In the genomic region with DNA sequence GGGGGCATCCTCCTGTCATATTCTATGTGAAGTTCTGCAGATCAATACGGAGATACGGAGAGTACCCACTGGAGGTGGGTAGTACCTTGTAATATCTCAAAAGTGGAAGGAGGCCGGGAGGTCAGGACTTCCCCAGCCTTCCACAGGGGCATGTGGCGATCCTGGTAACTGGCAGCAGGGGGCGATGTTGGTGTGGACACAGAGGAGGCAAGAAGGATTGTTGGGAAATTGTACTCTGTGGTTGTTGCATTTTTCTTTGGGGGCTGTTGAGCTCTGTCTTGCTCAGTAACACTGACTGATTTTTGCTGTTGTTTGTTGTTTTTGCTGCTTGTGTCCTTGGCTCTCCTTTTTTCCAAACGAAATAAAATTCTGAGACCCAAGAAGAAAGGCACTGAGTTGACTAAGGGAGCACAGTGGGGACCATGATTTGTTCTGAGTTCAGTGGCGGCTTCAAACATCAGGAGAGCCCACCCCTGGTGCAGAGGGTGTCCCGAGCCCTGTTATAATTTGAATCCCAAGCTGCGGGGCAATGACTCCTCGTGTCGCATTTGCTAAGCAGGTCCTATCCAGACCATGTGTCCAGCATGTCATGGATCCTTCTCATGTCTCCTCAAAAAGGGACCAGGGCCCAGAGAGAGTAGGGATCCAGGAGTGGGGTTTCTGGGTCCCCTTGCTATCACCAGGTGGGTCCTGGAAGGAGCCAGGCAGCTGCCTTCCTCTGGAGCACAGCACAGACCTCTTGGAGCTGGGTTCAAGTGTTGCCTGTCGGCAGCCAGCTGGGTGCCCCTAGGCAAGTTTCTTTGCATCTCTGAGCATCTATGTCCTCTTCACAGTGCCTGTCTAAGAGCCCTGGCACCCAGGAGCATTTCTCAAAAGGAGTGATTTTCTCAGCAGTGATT, we compare ENCODE assay signal across 8 cellular contexts. TPM values are rescaled to one million over a fixed set of nuclear protein-coding genes. Genes with fewer than 3 reads are reported as not detected.
DNase-seq lines count a peak whose midpoint lies in the region; ATAC-seq, FAIRE-seq and TF ChIP-seq lines count a peak whose summit lies in the region.

No MANE protein-coding gene starts in this region.

- no peak overlapping the region for H2BK5ac ChIP-seq in H1 (ENCODE audit: low read depth, low read length)

- H3K79me1 ChIP-seq in H1 (ENCODE audit: low read depth, low read length) = no peaks in the 10 kb centered on the region

- H4K5ac ChIP-seq in H1 (ENCODE audit: insufficient read length, low read depth, low read length) = no peak overlapping the region

- no peak overlapping the region for H3K56ac ChIP-seq in H1 (replicated peaks; ENCODE audit: insufficient read length, low read depth, low read length)

- no peak overlapping the region for H3K23ac ChIP-seq in H1 (ENCODE audit: insufficient read length)

- no peak overlapping the region for H3K4me3 Mint-ChIP-seq in activated CD4-positive, alpha-beta memory T cell treated with anti-CD3 and anti-CD28 coated beads, Interleukin-2, amount 10 ng/mL, durations not matched to agents 7 days and 5 days
- no peak overlapping the region for H3K4me3 Mint-ChIP-seq in naive B cell

- FAIRE-seq in H1 (lab: Jason Lieb, UNC) = peak; percentile 87

- no peaks in the 10 kb centered on the region for H3K79me2 ChIP-seq in H1 (ENCODE audit: control insufficient read depth in 1 of 2, insufficient read depth in 2 of 2, low read length in 2 of 2)

- peak overlapping the region; percentile 61; the same call in 1 of the 2 replicates for H2BK15ac ChIP-seq in H1 (ENCODE audit: low read length)

- H2BK20ac ChIP-seq in H1 (ENCODE audit: low read length) = peak overlapping the region; percentile 72; the same call in 1 of the 2 replicates

- H3K4me3 ChIP-seq in H1 (ENCODE audit: extremely low read depth in 1 of 4, insufficient read depth in 2 of 4, low read depth in 3 of 4, low read length in 4 of 4) = no peak overlapping the region

- H3K18ac ChIP-seq in H1 (ENCODE audit: extremely low read depth, low read length) = peak overlapping the region; percentile 19

- no peak overlapping the region for H3K27ac ChIP-seq in H1 (ENCODE audit: low read depth, low read length)

- H4K8ac ChIP-seq in H1 (ENCODE audit: extremely low read depth, insufficient read depth, low read length) = no peak overlapping the region

- DNase-seq in NCI-H187 (lab: John Stamatoyannopoulos, UW) (peak; percentile 30 to 52), NCI-H187 treated with DMSO at 0.1 percent for 48 hours (lab: John Stamatoyannopoulos, UW) (no peak), NCI-H82 (lab: John Stamatoyannopoulos, UW) (peak; percentile 89), H1 (ENCODE audit: low read depth in 1 of 2, low spot score in 2 of 2) (peak in 1 of 2 experiments; percentile 98), naive B cell (no peak), superior temporal gyrus (ENCODE audit: extremely low spot score) (peak; percentile 28)
- DNase-seq in activated CD4-positive, alpha-beta memory T cell treated with anti-CD3 and anti-CD28 coated beads, Interleukin-2, amount 10 ng/mL, durations not matched to agents 7 days and 5 days = peak; percentile 75

- peaks cover 3% of the 10 kb centered on the region; the same call in 1 of the 2 replicates for H3K23me2 ChIP-seq in H1 (ENCODE audit: low read depth, low read length)

- no peak for TF ChIP-seq EP300 in H1 (IDR thresholded peaks at IDR 0.05; ENCODE audit: borderline replicate concordance in 1 of 2, low read depth in 2 of 2, low read length in 2 of 2)

- H3K27ac Mint-ChIP-seq in activated CD4-positive, alpha-beta memory T cell treated with anti-CD3 and anti-CD28 coated beads, Interleukin-2, amount 10 ng/mL, durations not matched to agents 7 days and 5 days = no peak overlapping the region
- H3K27ac Mint-ChIP-seq in naive B cell = no peak overlapping the region

- peak; percentile 92 to 94 for TF ChIP-seq RAD21 in H1 (IDR thresholded peaks at IDR 0.05 in 1 of 2, conservative IDR thresholded peaks at IDR 0.05 in 1 of 2; ENCODE audit: low read depth in 2 of 2, low read length in 2 of 2)

- CTCF ChIA-PET in activated CD4-positive, alpha-beta memory T cell treated with anti-CD3 and anti-CD28 coated beads, Interleukin-2, amount 10 ng/mL, durations not matched to agents 7 days and 5 days (lab: Charles Lee) = interaction anchor here (0.8 to 5.3 kb wide), 16 partner anchors 9 to 233 kb away, joined by 3 to 44 read pairs (median 4); no protein-coding TSS in a partner anchor
- CTCF ChIA-PET in H1 (lab: Charles Lee; ENCODE audit: partially characterized antibody) = interaction anchor here (0.6 to 17.1 kb wide), 62 partner anchors 8 to 249 kb away, joined by 3 to 244 read pairs (median 6); a partner anchor contains a TSS

- H3K9me3 Mint-ChIP-seq in activated CD4-positive, alpha-beta memory T cell treated with anti-CD3 and anti-CD28 coated beads, Interleukin-2, amount 10 ng/mL, durations not matched to agents 7 days and 5 days = no peaks in the 10 kb centered on the region
- peaks cover 0 to 2% (median 0%) of the 10 kb centered on the region in 7 donors for H3K9me3 Mint-ChIP-seq in naive B cell

- H4K20me1 ChIP-seq in H1 (replicated peaks in 1 of 2; ENCODE audit: control insufficient read depth in 1 of 2, insufficient read depth in 2 of 2, low read length in 2 of 2) = peaks cover 0 to 2% of the 10 kb centered on the region in 2 experiments

- TF ChIP-seq CTCF in H1 (IDR thresholded peaks at IDR 0.05; ENCODE audit: control extremely low read depth in 1 of 3, insufficient read depth in 1 of 3, low read depth in 1 of 3, low read length in 3 of 3) = peak; percentile 95 to 98 (median 98)

- H3K4ac ChIP-seq in H1 (replicated peaks; ENCODE audit: insufficient read length, low read depth, low read length) = no peak overlapping the region

- POLR2A ChIA-PET in activated CD4-positive, alpha-beta memory T cell treated with anti-CD3 and anti-CD28 coated beads, Interleukin-2, amount 10 ng/mL, durations not matched to agents 7 days and 5 days (lab: Charles Lee) = interaction anchor here (1.0 to 1.3 kb wide), 2 partner anchors 8 to 17 kb away, joined by 3 read pairs; no protein-coding TSS in a partner anchor
- POLR2A ChIA-PET in H1 (lab: Charles Lee; ENCODE audit: partially characterized antibody) = interaction anchor here (1.0 to 4.0 kb wide), 5 partner anchors 8 to 22 kb away, joined by 3 to 17 read pairs (median 4); no protein-coding TSS in a partner anchor

- peak; percentile 55 for ATAC-seq in HG03045 (IDR thresholded peaks at IDR 0.05; ENCODE audit: unreplicated experiment)
- ATAC-seq in naive B cell (ENCODE audit: low read depth in 2 of 2) = peak; percentile 32 to 43

- no peaks in the 10 kb centered on the region for H3K36me3 Mint-ChIP-seq in activated CD4-positive, alpha-beta memory T cell treated with anti-CD3 and anti-CD28 coated beads, Interleukin-2, amount 10 ng/mL, durations not matched to agents 7 days and 5 days (ENCODE audit: low read depth)
- H3K36me3 Mint-ChIP-seq in naive B cell = no peaks in the 10 kb centered on the region

- H4K91ac ChIP-seq in H1 (replicated peaks; ENCODE audit: insufficient read length, low read length) = no peak overlapping the region

- H2BK12ac ChIP-seq in H1 (ENCODE audit: low read depth, low read length) = peak overlapping the region; percentile 84; the same call in 1 of the 2 replicates

- peaks cover 0 to 22% (median 12%) of the 10 kb centered on the region in 4 experiments; a peak in 6 of 7 replicates for H3K4me1 ChIP-seq in H1 (replicated peaks in 1 of 4; ENCODE audit: control insufficient read depth in 3 of 4, insufficient read depth in 4 of 4, low read length in 3 of 4)

- no peak overlapping the region for H3K14ac ChIP-seq in H1 (ENCODE audit: insufficient read length)

- 60% methylated on average over 12 of the region's 12 CpGs; no CpG with 5 or more reads in 1 of the 2 experiments for WGBS in H1 (ENCODE audit: extremely low coverage in 1 of 2, insufficient coverage in 1 of 2, insufficient read length in 1 of 2, insufficient replicate concordance in 2 of 2, low coverage in 1 of 2, low lambda C conversion rate in 2 of 2, missing lambda C conversion rate in 1 of 2), 2 experiments

- H3K4me1 Mint-ChIP-seq in activated CD4-positive, alpha-beta memory T cell treated with anti-CD3 and anti-CD28 coated beads, Interleukin-2, amount 10 ng/mL, durations not matched to agents 7 days and 5 days = peaks cover 5% of the 10 kb centered on the region
- no peaks in the 10 kb centered on the region for H3K4me1 Mint-ChIP-seq in naive B cell

- peaks cover 4% of the 10 kb centered on the region for H3K27me3 Mint-ChIP-seq in activated CD4-positive, alpha-beta memory T cell treated with anti-CD3 and anti-CD28 coated beads, Interleukin-2, amount 10 ng/mL, durations not matched to agents 7 days and 5 days
- H3K27me3 Mint-ChIP-seq in naive B cell = peaks cover 34 to 69% (median 50%) of the 10 kb centered on the region in 3 donors

- no peak for TF ChIP-seq POLR2A in H1 (IDR thresholded peaks at IDR 0.05; ENCODE audit: control extremely low read depth in 1 of 2, low read depth in 2 of 2, low read length in 2 of 2)

- no peak overlapping the region for H2BK120ac ChIP-seq in H1 (replicated peaks; ENCODE audit: low read depth, low read length)

- H2AFZ ChIP-seq in H1 (ENCODE audit: low read length) = no peak overlapping the region

- no peaks in the 10 kb centered on the region for H3K36me3 ChIP-seq in H1 (ENCODE audit: control insufficient read depth in 2 of 4, insufficient read depth in 4 of 4, low read length in 3 of 4)

- no peaks in the 10 kb centered on the region for H3K9me3 ChIP-seq in H1 (ENCODE audit: insufficient read depth in 2 of 2, low read depth in 1 of 2, low read length in 1 of 2)

- H3K9ac ChIP-seq in H1 (replicated peaks in 1 of 4; ENCODE audit: extremely low read depth in 1 of 4, low read depth in 3 of 4, low read length in 3 of 4) = no peak overlapping the region

- no peaks in the 10 kb centered on the region; a peak in 1 of 7 replicates for H3K27me3 ChIP-seq in H1 (replicated peaks in 1 of 4; ENCODE audit: control insufficient read depth in 3 of 4, extremely low read depth in 1 of 4, insufficient read depth in 3 of 4, low read length in 3 of 4)

- no peak overlapping the region for H3K4me2 ChIP-seq in H1 (ENCODE audit: insufficient read depth in 1 of 2, low read depth in 2 of 2, low read length in 2 of 2)

- H2AK5ac ChIP-seq in H1 (ENCODE audit: low read depth, low read length) = no peak overlapping the region; the same call in 1 of the 2 replicates

RNA-seq across cellular contexts. Expression of a gene that starts 22.8 kb away (rescaled TPM):
- total RNA-seq in activated CD4-positive, alpha-beta memory T cell treated with anti-CD3 and anti-CD28 coated beads, Interleukin-2, amount 10 ng/mL, durations not matched to agents 7 days and 5 days = not detected
- total RNA-seq in H1 (2021; fragmentation: NEBNext Ultra II Directional; extraction: Animal tissue kit (Norgen Biotek cat#: 25700)) = 4.9 and 5.7 TPM in 2 replicates
- 0.80 and 0.85 TPM in 2 replicates for polyA plus RNA-seq in H1 (2011; rRNA removed)
- 1.6 TPM for polyA plus RNA-seq in H1 (2011; cell fraction: cytosol; rRNA removed)
- polyA plus RNA-seq in H1 (2011; cell fraction: nucleus; rRNA removed) = 3.3 TPM
- 1.7 to 3.9 TPM (median 2.8 TPM) in 4 replicates for polyA plus RNA-seq in H1 (2012, experiment 1 of 2)
- polyA plus RNA-seq in H1 (2012, experiment 2 of 2) = 1.1 TPM
- 1.1 TPM for polyA plus RNA-seq in H1 (2013, experiment 1 of 2)
- polyA plus RNA-seq in H1 (2013, experiment 2 of 2) = 0.96 TPM
- 2.1 and 3.0 TPM in 2 replicates for polyA minus RNA-seq in H1 (2011; rRNA and poly(A)+ RNA removed)
- polyA minus RNA-seq in H1 (2011; cell fraction: cytosol; rRNA and poly(A)+ RNA removed) = 2.3 TPM
- 3.0 TPM for polyA minus RNA-seq in H1 (2011; cell fraction: nucleus; rRNA and poly(A)+ RNA removed)
- under 1 TPM in 5 of 6 donors, not detected in 1; 0.12 to 0.42 (median 0.23) TPM for polyA plus RNA-seq in naive B cell (ENCODE audit: low read depth in 6 of 6)

Comparison
In these comparisons a context has a peak if more than half of its experiments do, and no peak if none do; other contexts are left out.
1. DNase-seq: peak in NCI-H187 (2 of 2), NCI-H82 (single experiment), activated CD4-positive, alpha-beta memory T cell treated with anti-CD3 and anti-CD28 coated beads, Interleukin-2, amount 10 ng/mL, durations not matched to agents 7 days and 5 days (single experiment) and superior temporal gyrus (single experiment); none in NCI-H187 treated with DMSO at 0.1 percent for 48 hours (single experiment) and naive B cell (single experiment).